ENCODE assay signal across 10 cellular contexts in the genomic region with DNA sequence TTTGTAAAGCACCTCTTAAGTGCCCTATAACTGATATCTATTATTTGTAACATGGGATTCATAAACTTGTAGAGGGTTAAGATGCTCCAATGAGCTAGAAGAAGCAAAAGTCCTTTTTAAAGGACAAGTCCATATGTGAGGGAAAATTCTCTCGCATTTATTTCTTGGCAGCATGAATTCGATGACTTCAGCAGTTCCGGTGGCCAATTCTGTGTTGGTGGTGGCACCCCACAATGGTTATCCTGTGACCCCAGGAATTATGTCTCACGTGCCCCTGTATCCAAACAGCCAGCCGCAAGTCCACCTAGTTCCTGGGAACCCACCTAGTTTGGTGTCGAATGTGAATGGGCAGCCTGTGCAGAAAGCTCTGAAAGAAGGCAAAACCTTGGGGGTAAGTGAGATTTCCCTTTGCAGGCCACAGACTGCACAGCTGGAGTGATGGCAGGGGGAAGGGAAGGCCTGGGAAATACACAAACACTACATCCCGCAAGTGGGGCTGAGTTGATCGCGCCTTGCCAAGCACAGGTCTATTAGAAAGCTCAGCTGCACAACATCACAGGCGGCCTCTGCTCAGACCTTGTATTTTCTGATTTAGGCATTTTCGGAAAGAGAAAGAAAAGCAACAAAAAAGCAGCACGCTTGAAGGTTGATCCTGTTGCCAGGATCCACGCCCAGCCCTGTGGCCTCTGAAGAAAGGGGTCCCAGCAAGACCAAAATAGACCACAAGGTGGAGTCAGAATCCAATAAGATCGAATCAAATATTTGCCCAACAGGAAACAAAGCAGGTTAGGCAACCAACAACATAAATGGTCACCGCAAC. TPM values are rescaled to one million over a fixed set of nuclear protein-coding genes. Genes with fewer than 3 reads are reported as not detected.
A peak's percentile ranks its signal among the peaks of the same experiment; 100 is the strongest.
DNase-seq lines count a peak whose midpoint lies in the region; ATAC-seq and TF ChIP-seq lines count a peak whose summit lies in the region.
"Had no signal": no experiment of that assay in that cellular context is flagged by ENCODE, and none has a peak within 500 bp of the region (broad histone marks: within the 10 kb centered on the region; RNA-seq: fewer than 3 reads in every experiment).

No MANE protein-coding gene starts in this region.

- CTCF ChIA-PET in AG04450 (lab: Charles Lee) = no interaction called here
- CTCF ChIA-PET in activated naive CD4-positive, alpha-beta T cell treated with anti-CD3 and anti-CD28 coated beads for 36 hours (lab: Charles Lee) = interaction anchor here (1.6 kb wide), 1 partner anchor 74 kb away, joined by 4 read pairs; no protein-coding TSS in a partner anchor

- H3K27ac Mint-ChIP-seq in HFFc6 = no peak overlapping the region
- H3K27ac Mint-ChIP-seq in activated naive CD4-positive, alpha-beta T cell treated with anti-CD3 and anti-CD28 coated beads for 36 hours = no peak overlapping the region
- H3K27ac Mint-ChIP-seq: activated CD4-positive, alpha-beta memory T cell treated with anti-CD3 and anti-CD28 coated beads for 36 hours had no signal

- H3K27ac ChIP-seq in AG04450 (ENCODE audit: low read depth, low read length) (no peak overlapping the region), OCI-LY3 (ENCODE audit: low read length) (no peak overlapping the region), hepatocyte (no peak overlapping the region)

- H3K9me2 ChIP-seq in hepatocyte (replicated peaks; ENCODE audit: insufficient read depth) = no peaks in the 10 kb centered on the region

- H3K4me3 Mint-ChIP-seq in HFFc6 = no peak overlapping the region
- no peak overlapping the region for H3K4me3 Mint-ChIP-seq in activated naive CD4-positive, alpha-beta T cell treated with anti-CD3 and anti-CD28 coated beads for 36 hours
- H3K4me3 Mint-ChIP-seq: activated CD4-positive, alpha-beta memory T cell treated with anti-CD3 and anti-CD28 coated beads for 36 hours had no signal

- intact Hi-C loops in activated naive CD4-positive, alpha-beta T cell treated with anti-CD3 and anti-CD28 coated beads for 36 hours (cut with micrococcal nuclease) = loop anchor here (2.0 kb wide), 1 partner anchor 56 kb away; the partner anchor contains the start of gene MS4A15

- H3K9me3 ChIP-seq in AG04450 (ENCODE audit: control insufficient read depth, insufficient read depth, low read length) = no peaks in the 10 kb centered on the region
- H3K9me3 ChIP-seq in OCI-LY3 (ENCODE audit: insufficient read depth, low read length) = no peaks in the 10 kb centered on the region
- no peaks in the 10 kb centered on the region for H3K9me3 ChIP-seq in hepatocyte (ENCODE audit: low read depth)

- H3K9ac ChIP-seq in OCI-LY3 (ENCODE audit: low read length) = peak overlapping the region; percentile 34

- no peaks in the 10 kb centered on the region for H3K36me3 Mint-ChIP-seq in HFFc6 (ENCODE audit: low read depth)
- H3K36me3 Mint-ChIP-seq in activated naive CD4-positive, alpha-beta T cell treated with anti-CD3 and anti-CD28 coated beads for 36 hours (ENCODE audit: low read depth) = no peaks in the 10 kb centered on the region
- H3K36me3 Mint-ChIP-seq: activated CD4-positive, alpha-beta memory T cell treated with anti-CD3 and anti-CD28 coated beads for 36 hours had no signal

- POLR2A ChIA-PET in AG04450 (lab: Yijun Ruan, JAX) = no interaction called here

- DNase-seq in AG04450 (ENCODE audit: low read depth, low spot score) = no peak
- DNase-seq in HFFc6 = no peak
- DNase-seq in hepatocyte (ENCODE audit: low spot score) = peak; percentile 41
- DNase-seq in midbrain (lab: John Stamatoyannopoulos, UW) = no peak
- DNase-seq in dedifferentiated amniotic fluid mesenchymal stem cell (ENCODE audit: extremely low spot score) = no peak
- no peak for DNase-seq in activated naive CD4-positive, alpha-beta T cell treated with anti-CD3 and anti-CD28 coated beads for 36 hours
- DNase-seq: activated CD4-positive, alpha-beta memory T cell treated with anti-CD3 and anti-CD28 coated beads for 36 hours; right cardiac atrium had no signal

- H3K79me2 ChIP-seq in OCI-LY3 (ENCODE audit: low read length) = no peaks in the 10 kb centered on the region
- no peaks in the 10 kb centered on the region for H3K79me2 ChIP-seq in hepatocyte

- H3K27me3 Mint-ChIP-seq in HFFc6 (ENCODE audit: insufficient read depth) = no peaks in the 10 kb centered on the region; the same call in 1 of the 2 replicates
- no peaks in the 10 kb centered on the region for H3K27me3 Mint-ChIP-seq in activated naive CD4-positive, alpha-beta T cell treated with anti-CD3 and anti-CD28 coated beads for 36 hours (ENCODE audit: low read depth)

- H3K4me1 ChIP-seq in OCI-LY3 (ENCODE audit: low read length) (peaks cover 3% of the 10 kb centered on the region; the same call in 1 of the 2 replicates), hepatocyte (ENCODE audit: insufficient read depth) (no peaks in the 10 kb centered on the region)

- H3K4me1 Mint-ChIP-seq in HFFc6 (ENCODE audit: low read depth) = no peaks in the 10 kb centered on the region
- H3K4me1 Mint-ChIP-seq in activated naive CD4-positive, alpha-beta T cell treated with anti-CD3 and anti-CD28 coated beads for 36 hours (ENCODE audit: low read depth) = no peaks in the 10 kb centered on the region

- H3K9me3 Mint-ChIP-seq in HFFc6 = peaks cover under 1% of the 10 kb centered on the region; the same call in 1 of the 2 replicates
- no peaks in the 10 kb centered on the region for H3K9me3 Mint-ChIP-seq in activated naive CD4-positive, alpha-beta T cell treated with anti-CD3 and anti-CD28 coated beads for 36 hours
- H3K9me3 Mint-ChIP-seq: activated CD4-positive, alpha-beta memory T cell treated with anti-CD3 and anti-CD28 coated beads for 36 hours had no signal

- no peak for ATAC-seq in GM21447 (IDR thresholded peaks at IDR 0.05; ENCODE audit: unreplicated experiment)

- H3K36me3 ChIP-seq in OCI-LY3 (replicated peaks; ENCODE audit: low read depth, low read length) (no peaks in the 10 kb centered on the region), hepatocyte (replicated peaks; ENCODE audit: insufficient read depth, low read depth) (no peaks in the 10 kb centered on the region)

- H3K27me3 ChIP-seq in AG04450 (ENCODE audit: control insufficient read depth, insufficient read depth, low read length) (no peaks in the 10 kb centered on the region), OCI-LY3 (ENCODE audit: low read depth, low read length) (0 out of 2 replicates have a peak, but pooled peaks cover 3% of the 10 kb centered on the region), hepatocyte (no peaks in the 10 kb centered on the region)

- TF ChIP-seq CTCF in AG04450 (IDR thresholded peaks at IDR 0.05; ENCODE audit: low read depth, low read length) (0 out of 2 replicates have a peak, but pooled peaks have one; percentile 17), HFFc6 (IDR thresholded peaks at IDR 0.05) (peak; percentile 56), OCI-LY3 (IDR thresholded peaks at IDR 0.05; ENCODE audit: low read depth, low read length) (peak; percentile 93), hepatocyte (IDR thresholded peaks at IDR 0.05; ENCODE audit: poor library complexity) (peak; percentile 42)

- H3K4me2 ChIP-seq in OCI-LY3 (ENCODE audit: low read length) (peak overlapping the region; percentile 73), hepatocyte (no peak overlapping the region)

- H4K20me1 ChIP-seq in OCI-LY3 (ENCODE audit: insufficient read depth, low read length) = no peaks in the 10 kb centered on the region
- H4K20me1 ChIP-seq in hepatocyte (ENCODE audit: insufficient read depth, poor library complexity, severe bottlenecking) = no peaks in the 10 kb centered on the region

- H3K4me3 ChIP-seq in AG04450 (ENCODE audit: low read depth, low read length) (no peak overlapping the region), OCI-LY3 (ENCODE audit: low read length) (peak overlapping the region; percentile 64), hepatocyte (no peak overlapping the region)

- 71% methylated on average over 15 of the region's 15 CpGs for WGBS in hepatocyte (ENCODE audit: low lambda C conversion rate, missing lambda C conversion rate)

- peak overlapping the region; percentile 85 for H2AFZ ChIP-seq in OCI-LY3 (ENCODE audit: low read depth, low read length)
- H2AFZ ChIP-seq in hepatocyte = no peak overlapping the region

RNA-seq across cellular contexts. Expression of gene MS4A8, which starts 1.5 kb away (rescaled TPM):
- polyA plus RNA-seq in AG04450 (2011; rRNA removed) = not detected in 2 replicates
- not detected in 2 replicates for polyA minus RNA-seq in AG04450 (2011; rRNA and poly(A)+ RNA removed)
- total RNA-seq in HFFc6 (2021; fragmentation: NEBNext Ultra II Directional; extraction: Animal tissue kit (Norgen Biotek cat#: 25700)) = not detected
- 1.5 and 3.8 TPM in 2 replicates for total RNA-seq in hepatocyte
- 1.7 and 2.3 TPM in 2 replicates for polyA plus RNA-seq in hepatocyte
- total RNA-seq in activated naive CD4-positive, alpha-beta T cell treated with anti-CD3 and anti-CD28 coated beads for 36 hours = not detected
- total RNA-seq: activated CD4-positive, alpha-beta memory T cell treated with anti-CD3 and anti-CD28 coated beads for 36 hours; right cardiac atrium had no signal

RNA-seq across cellular contexts. Expression of gene MS4A18, which starts 23.6 kb away (rescaled TPM):
- not detected in 2 replicates for polyA plus RNA-seq in AG04450 (2011; rRNA removed)
- not detected in 2 replicates for polyA minus RNA-seq in AG04450 (2011; rRNA and poly(A)+ RNA removed)
- total RNA-seq in HFFc6 (2021; fragmentation: NEBNext Ultra II Directional; extraction: Animal tissue kit (Norgen Biotek cat#: 25700)) = not detected
- total RNA-seq in hepatocyte = not detected in 2 replicates
- polyA plus RNA-seq in hepatocyte = not detected in 2 replicates
- total RNA-seq in activated naive CD4-positive, alpha-beta T cell treated with anti-CD3 and anti-CD28 coated beads for 36 hours = not detected
- total RNA-seq: activated CD4-positive, alpha-beta memory T cell treated with anti-CD3 and anti-CD28 coated beads for 36 hours; right cardiac atrium had no signal
- polyA plus RNA-seq: right cardiac atrium had no signal

RNA-seq across cellular contexts. Expression of gene MS4A15, which starts 55.8 kb away (rescaled TPM):
- polyA plus RNA-seq in AG04450 (2011; rRNA removed) (not detected in 2 replicates), hepatocyte (4.3 and 8.0 TPM in 2 replicates)
- not detected in 2 replicates for polyA minus RNA-seq in AG04450 (2011; rRNA and poly(A)+ RNA removed)
- not detected for total RNA-seq in HFFc6 (2021; fragmentation: NEBNext Ultra II Directional; extraction: Animal tissue kit (Norgen Biotek cat#: 25700))
- total RNA-seq in hepatocyte = 0.88 and 1.1 TPM in 2 replicates
- total RNA-seq in activated naive CD4-positive, alpha-beta T cell treated with anti-CD3 and anti-CD28 coated beads for 36 hours = not detected
- total RNA-seq: activated CD4-positive, alpha-beta memory T cell treated with anti-CD3 and anti-CD28 coated beads for 36 hours; right cardiac atrium had no signal
- polyA plus RNA-seq: right cardiac atrium had no signal

Comparison
In these comparisons a context has a peak if more than half of its experiments do, and no peak if none do; other contexts are left out.
1. CTCF ChIP-seq: peak in every context shown above with its lines; median percentile 93 in OCI-LY3; 56 in HFFc6; 42 in hepatocyte; 17 in AG04450.